18 cellular contexts compared by ENCODE assay signal in genomic region chr2:80364511-80365212, GRCh38.
"Had no signal": no experiment of that assay in that cellular context is flagged by ENCODE, and none has a peak within 500 bp of the region (broad histone marks: within the 10 kb centered on the region; RNA-seq: fewer than 3 reads in every experiment).

No MANE protein-coding gene starts in this region.

- H3K36me3 ChIP-seq: ascending aorta, breast epithelium, gastroesophageal sphincter, right atrium auricular region had no signal

- H3K4me3 ChIP-seq: ascending aorta, breast epithelium, gastroesophageal sphincter, right atrium auricular region had no signal

- H3K27ac Mint-ChIP-seq: activated naive CD4-positive, alpha-beta T cell treated with anti-CD3 and anti-CD28 coated beads for 36 hours; activated naive CD8-positive, alpha-beta T cell treated with anti-CD3 and anti-CD28 coated beads, Interleukin-2, amount 50 U/mL, for 24 hours; activated T-helper 2 cell treated with anti-CD3 and anti-CD28 coated beads, Interferon-gamma antibody, Interleukin-2, Interleukin-4, amounts not matched to agents 10 μg/mL and 5 μg/mL and 100 μg/mL, durations not matched to agents 14 hours and 24 hours and 36 hours; natural killer cell; progenitor cell of endocrine pancreas; stimulated activated memory B cell treated with anti-CD40 and anti-IgM and Interleukin-4, amounts not matched to agents 10 μg/mL and 1 μg/mL and 100 μg/mL, for 72 hours had no signal

- H3K36me3 Mint-ChIP-seq: natural killer cell; stimulated activated memory B cell treated with anti-CD40 and anti-IgM and Interleukin-4, amounts not matched to agents 10 μg/mL and 1 μg/mL and 100 μg/mL, for 72 hours had no signal

- H3K4me1 Mint-ChIP-seq: activated naive CD8-positive, alpha-beta T cell treated with anti-CD3 and anti-CD28 coated beads, Interleukin-2, amount 50 U/mL, for 24 hours; natural killer cell; stimulated activated memory B cell treated with anti-CD40 and anti-IgM and Interleukin-4, amounts not matched to agents 10 μg/mL and 1 μg/mL and 100 μg/mL, for 72 hours had no signal

- DNase-seq: activated CD4-positive, alpha-beta T cell treated with anti-CD3 and anti-CD28 coated beads, Interleukin-2, amount 50 U/mL, for 4 hours; activated CD4-positive, CD25-positive, alpha-beta regulatory T cell treated with anti-CD3 and anti-CD28 coated beads, Interleukin-2, amount 50 U/mL, for 72 hours; activated naive CD4-positive, alpha-beta T cell treated with anti-CD3 and anti-CD28 coated beads for 36 hours; activated naive CD8-positive, alpha-beta T cell treated with anti-CD3 and anti-CD28 coated beads, Interleukin-2, amount 50 U/mL, for 24 hours; activated T-cell treated with anti-CD3 and anti-CD28 coated beads for 4 hours; dermis blood vessel endothelial cell; mesenchymal stem cell; natural killer cell; occipital lobe; stimulated activated CD4-positive, alpha-beta T cell treated with anti-CD3 and anti-CD28 coated beads, Interleukin-2, amount 100 ng/mL, for 48 hours; T-helper 9 cell had no signal

- H3K27ac ChIP-seq: ascending aorta, breast epithelium, gastroesophageal sphincter, right atrium auricular region had no signal

- H3K27me3 Mint-ChIP-seq: activated naive CD8-positive, alpha-beta T cell treated with anti-CD3 and anti-CD28 coated beads, Interleukin-2, amount 50 U/mL, for 24 hours; stimulated activated memory B cell treated with anti-CD40 and anti-IgM and Interleukin-4, amounts not matched to agents 10 μg/mL and 1 μg/mL and 100 μg/mL, for 72 hours had no signal

- H3K4me1 ChIP-seq: ascending aorta, breast epithelium, right atrium auricular region had no signal

- H3K27me3 ChIP-seq: ascending aorta, breast epithelium, gastroesophageal sphincter, right atrium auricular region had no signal

- H3K9me3 ChIP-seq: ascending aorta, breast epithelium, gastroesophageal sphincter, right atrium auricular region had no signal

- ATAC-seq: activated naive CD8-positive, alpha-beta T cell treated with anti-CD3 and anti-CD28 coated beads, Interleukin-2, amount 50 U/mL, for 24 hours; gastroesophageal sphincter; natural killer cell; stimulated activated memory B cell treated with anti-CD40 and anti-IgM and Interleukin-4, amounts not matched to agents 10 μg/mL and 1 μg/mL and 100 μg/mL, for 72 hours had no signal

- H3K4me3 Mint-ChIP-seq: activated naive CD4-positive, alpha-beta T cell treated with anti-CD3 and anti-CD28 coated beads for 36 hours; activated naive CD8-positive, alpha-beta T cell treated with anti-CD3 and anti-CD28 coated beads, Interleukin-2, amount 50 U/mL, for 24 hours; natural killer cell; stimulated activated memory B cell treated with anti-CD40 and anti-IgM and Interleukin-4, amounts not matched to agents 10 μg/mL and 1 μg/mL and 100 μg/mL, for 72 hours had no signal

- H3K9me3 Mint-ChIP-seq: stimulated activated memory B cell treated with anti-CD40 and anti-IgM and Interleukin-4, amounts not matched to agents 10 μg/mL and 1 μg/mL and 100 μg/mL, for 72 hours had no signal
